ENCODE assay signal across 8 cellular contexts in genomic region chr5:151158287-151158661, GRCh38. TPM values are rescaled to one million over a fixed set of nuclear protein-coding genes. Genes with fewer than 3 reads are reported as not detected.
DNase-seq lines count a peak whose midpoint lies in the region; ATAC-seq and TF ChIP-seq lines count a peak whose summit lies in the region.

No MANE protein-coding gene starts in this region.

- POLR2A ChIA-PET in PC-9 (lab: Charles Lee; ENCODE audit: unreplicated experiment), result interaction anchor here (0.5 to 0.9 kb wide), 2 partner anchors 94 to 617 kb away, joined by 3 to 7 read pairs; no protein-coding TSS in a partner anchor

- peak; percentile 14 for TF ChIP-seq POLR2A in ovary (IDR thresholded peaks at IDR 0.05)

- CTCF ChIA-PET in PC-9 (lab: Charles Lee), result interaction anchor here (0.6 kb wide), 2 partner anchors 66 to 118 kb away, joined by 4 to 5 read pairs; partner anchors contain the start of gene CCDC69

- no peak for ATAC-seq in GM21423 (IDR thresholded peaks at IDR 0.05; ENCODE audit: unreplicated experiment)
- no peak for ATAC-seq in GM18867 (IDR thresholded peaks at IDR 0.05; ENCODE audit: unreplicated experiment)
- no peak for ATAC-seq in GM21367 (IDR thresholded peaks at IDR 0.05; ENCODE audit: unreplicated experiment)

- H2AFZ ChIP-seq in PC-9, result no peak overlapping the region; the same call in 1 of the 2 replicates

- WGBS in ovary, 3 donors, result 1 to 7% (median 2%) methylated on average over 6 of the region's 6 CpGs

- H3K36me3 ChIP-seq in PC-9 (ENCODE audit: low read depth) (no peaks in the 10 kb centered on the region), ovary (no peaks in the 10 kb centered on the region)

- no TSS peak for BruUV-seq in PC-9 (replicated peaks; lab: Mats Ljungman, UMichigan)

- H3K27ac ChIP-seq in PC-9 (no peak overlapping the region), ovary (peak overlapping the region; percentile 81 to 92)

- H3K27me3 ChIP-seq in PC-9 (ENCODE audit: insufficient read depth, low read depth), result peaks cover 6% of the 10 kb centered on the region; the same call in 1 of the 2 replicates
- no peaks in the 10 kb centered on the region for H3K27me3 ChIP-seq in ovary

- DNase-seq in GM13976 (ENCODE audit: low spot score), result peak; percentile 54
- DNase-seq in PC-9, result no peak
- DNase-seq in epithelial cell of esophagus (ENCODE audit: low read depth), result no peak
- DNase-seq in ovary, result peak; percentile 38 to 66 (median 63)
- no peak for DNase-seq in occipital lobe (lab: John Stamatoyannopoulos, UW)

- H3K4me1 ChIP-seq in PC-9 (replicated peaks; ENCODE audit: insufficient read depth) (no peaks in the 10 kb centered on the region), ovary (ENCODE audit: insufficient read depth) (peaks cover 14% of the 10 kb centered on the region)

- TF ChIP-seq CTCF in GM13976 (IDR thresholded peaks at IDR 0.05; ENCODE audit: borderline replicate concordance, control extremely low read depth, extremely low read depth, insufficient read depth, missing control alignments) (no peak), PC-9 (conservative IDR thresholded peaks at IDR 0.05) (no peak), epithelial cell of esophagus (IDR thresholded peaks at IDR 0.05; ENCODE audit: insufficient read depth, low read depth, low read length, missing control alignments) (no peak), ovary (IDR thresholded peaks at IDR 0.05) (no peak)

- H3K79me2 ChIP-seq in PC-9 (ENCODE audit: low read depth), result no peaks in the 10 kb centered on the region

- peak overlapping the region; percentile 73 for H3K4me2 ChIP-seq in PC-9

- H3K4me3 ChIP-seq in PC-9 (peak overlapping the region; percentile 53; the same call in 1 of the 2 replicates), epithelial cell of esophagus (ENCODE audit: low read length) (peak overlapping the region; percentile 40), ovary (peak overlapping the region; percentile 76)

- H3K9me2 ChIP-seq in PC-9 (ENCODE audit: insufficient read depth), result no peaks in the 10 kb centered on the region

- no peaks in the 10 kb centered on the region for H3F3A ChIP-seq in PC-9 (ENCODE audit: insufficient read depth, low read depth)

- no peak for TF ChIP-seq EP300 in ovary (IDR thresholded peaks at IDR 0.05)

- H4K20me1 ChIP-seq in PC-9 (ENCODE audit: insufficient read depth), result no peaks in the 10 kb centered on the region

- intact Hi-C loops in PC-9 (cut with micrococcal nuclease; ENCODE audit: unreplicated experiment), result no loop called here
- intact Hi-C loops in ovary (cut with DNase I), result no loop called here

- in situ Hi-C loops in GM13976 (cut with MboI; ENCODE audit: low sequenced_read_pairs, unreplicated experiment), result loop anchor here (25.0 kb wide), 1 partner anchor 371 kb away; the partner anchor contains the start of gene SMIM3

- no peaks in the 10 kb centered on the region for H3K9me3 ChIP-seq in PC-9 (ENCODE audit: insufficient read depth, low read depth)
- H3K9me3 ChIP-seq in ovary, result no peaks in the 10 kb centered on the region

RNA-seq across cellular contexts. Expression of gene ANXA6, which starts 0.7 kb away (rescaled TPM):
- total RNA-seq in PC-9 (2021) (18.0 and 22.4 TPM in 2 replicates), ovary (100 to 1,000 TPM; 117 to 346 (median 225) TPM), occipital lobe (74.7 TPM)
- polyA plus RNA-seq in ovary, result 100 to 1,000 TPM; 183 to 541 TPM

Comparison
In these comparisons a context has a peak if more than half of its experiments do, and no peak if none do; other contexts are left out.
1. DNase-seq: peak in GM13976 (single experiment) and ovary (5 of 5); none in PC-9 (0 of 2), epithelial cell of esophagus (single experiment) and occipital lobe (single experiment).
2. Peak in every context shown above with its lines, with median percentiles within 50 percentile points of each other: H3K4me3 ChIP-seq.